ENCODE assay signal across 8 cellular contexts in genomic region chr12:8032242-8033152, GRCh38. TPM values are rescaled to one million over a fixed set of nuclear protein-coding genes. Genes with fewer than 3 reads are reported as not detected.
A peak's percentile ranks its signal among the peaks of the same experiment; 100 is the strongest.
DNase-seq lines count a peak whose midpoint lies in the region; ATAC-seq lines count a peak whose summit lies in the region.

Gene FOXJ2, plus strand, starts transcription at chr12:8032716. Its CDS starts 7,117 bp downstream, at chr12:8039833.

- POLR2A ChIA-PET in activated CD4-positive, alpha-beta T cell treated with anti-CD3 and anti-CD28 coated beads for 36 hours (lab: Charles Lee): interaction anchor here (0.5 to 0.6 kb wide), 2 partner anchors 105 to 1033 kb away, joined by 3 to 4 read pairs; no protein-coding TSS in a partner anchor

- H3K27ac Mint-ChIP-seq in activated CD4-positive, alpha-beta T cell treated with anti-CD3 and anti-CD28 coated beads for 36 hours: peak within 1 kb of the TSS; percentile 88

- peaks cover 53% of the 10 kb centered on the region for H3K4me1 Mint-ChIP-seq in activated CD4-positive, alpha-beta T cell treated with anti-CD3 and anti-CD28 coated beads for 36 hours

- intact Hi-C loops in activated CD4-positive, alpha-beta T cell treated with anti-CD3 and anti-CD28 coated beads for 36 hours (cut with DNase I, micrococcal nuclease): loop anchor here in 1 of 2 experiments (1.0 kb wide), 1 partner anchor 50 kb away; the partner anchor contains the start of gene NECAP1
- intact Hi-C loops in left colon (cut with DNase I, micrococcal nuclease): loop anchor here in 1 of 2 donors (10.0 kb wide), 1 partner anchor 212 kb away; no protein-coding TSS in a partner anchor

- peak; percentile 57 for ATAC-seq in HG02884 (IDR thresholded peaks at IDR 0.05; ENCODE audit: unreplicated experiment)
- ATAC-seq in activated CD4-positive, alpha-beta T cell treated with anti-CD3 and anti-CD28 coated beads for 36 hours: peak; percentile 88
- peak; percentile 95 for ATAC-seq in left colon

- H3K27ac ChIP-seq in cingulate gyrus (ENCODE audit: low read depth, low read length): peak within 1 kb of the TSS; percentile 90

- H3K4me3 Mint-ChIP-seq in activated CD4-positive, alpha-beta T cell treated with anti-CD3 and anti-CD28 coated beads for 36 hours: peak within 1 kb of the TSS; percentile 84

- H3K27me3 Mint-ChIP-seq in activated CD4-positive, alpha-beta T cell treated with anti-CD3 and anti-CD28 coated beads for 36 hours: no peaks in the 10 kb centered on the region

- no peaks in the 10 kb centered on the region for H3K9me3 Mint-ChIP-seq in activated CD4-positive, alpha-beta T cell treated with anti-CD3 and anti-CD28 coated beads for 36 hours (ENCODE audit: low read depth)

- peaks cover 5% of the 10 kb centered on the region for H3K36me3 Mint-ChIP-seq in activated CD4-positive, alpha-beta T cell treated with anti-CD3 and anti-CD28 coated beads for 36 hours (ENCODE audit: low read depth)

- DNase-seq in NCI-H748 (lab: John Stamatoyannopoulos, UW; ENCODE audit: unreplicated experiment): peak; percentile 67
- no peak for DNase-seq in NCI-H748 treated with DMSO at 0.1 percent for 48 hours (lab: John Stamatoyannopoulos, UW)
- peak; percentile 31 for DNase-seq in NCI-H2029 (lab: John Stamatoyannopoulos, UW)
- peak; percentile 88 for DNase-seq in activated CD4-positive, alpha-beta T cell treated with anti-CD3 and anti-CD28 coated beads for 36 hours
- DNase-seq in left colon: peak; percentile 72 to 87
- peak; percentile 71 to 83 for DNase-seq in stimulated activated CD4-positive, alpha-beta T cell treated with anti-CD3 and anti-CD28 coated beads, Interleukin-1b, Interleukin-23, amount 100 ng/mL, for 4 hours (ENCODE audit: low read depth in 2 of 2)

- CTCF ChIA-PET in activated CD4-positive, alpha-beta T cell treated with anti-CD3 and anti-CD28 coated beads for 36 hours (lab: Charles Lee): interaction anchor here (0.5 to 2.1 kb wide), 5 partner anchors 10 to 1105 kb away, joined by 3 to 8 read pairs (median 4); no protein-coding TSS in a partner anchor

RNA-seq across cellular contexts. Expression of gene FOXJ2, which starts in this region (rescaled TPM):
- 10 to 100 TPM; 14.8 to 16.5 TPM for total RNA-seq in activated CD4-positive, alpha-beta T cell treated with anti-CD3 and anti-CD28 coated beads for 36 hours
- total RNA-seq in left colon: 10 to 100 TPM; 10.7 to 13.3 TPM
